1 cellular context compared by ENCODE assay signal in the genomic region with DNA sequence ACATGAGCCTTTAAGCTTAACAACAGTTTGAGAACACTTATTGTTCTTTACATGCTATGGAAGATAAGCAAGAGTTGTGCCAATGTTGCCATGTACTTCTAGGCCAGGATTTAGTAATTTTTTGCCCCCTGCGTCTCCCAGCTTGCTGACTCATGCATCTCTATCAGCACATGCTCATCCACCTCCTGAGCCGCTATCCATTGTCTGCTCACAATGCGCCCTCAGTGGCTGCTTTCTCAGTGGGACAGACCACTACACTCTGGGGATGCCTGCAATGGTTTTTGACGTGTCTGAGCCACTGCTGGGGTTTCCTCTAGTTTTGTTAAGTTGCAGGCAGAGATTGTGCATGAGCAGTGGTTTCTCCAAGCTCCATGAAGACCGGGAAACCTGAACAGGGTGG.
TF ChIP-seq lines count a peak whose summit lies in the region.

No MANE protein-coding gene starts in this region.

TF ChIP-seq in K562, 482 proteins besides CTCF, POLR2A, EP300 and RAD21 (continues in another document):
- TF ChIP-seq ARHGAP35 (IDR thresholded peaks at IDR 0.05; ENCODE audit: partially characterized antibody) = no peak
- TF ChIP-seq MAFF (IDR thresholded peaks at IDR 0.05; ENCODE audit: low read length) = peak; percentile 66
- TF ChIP-seq, protein P1, sequence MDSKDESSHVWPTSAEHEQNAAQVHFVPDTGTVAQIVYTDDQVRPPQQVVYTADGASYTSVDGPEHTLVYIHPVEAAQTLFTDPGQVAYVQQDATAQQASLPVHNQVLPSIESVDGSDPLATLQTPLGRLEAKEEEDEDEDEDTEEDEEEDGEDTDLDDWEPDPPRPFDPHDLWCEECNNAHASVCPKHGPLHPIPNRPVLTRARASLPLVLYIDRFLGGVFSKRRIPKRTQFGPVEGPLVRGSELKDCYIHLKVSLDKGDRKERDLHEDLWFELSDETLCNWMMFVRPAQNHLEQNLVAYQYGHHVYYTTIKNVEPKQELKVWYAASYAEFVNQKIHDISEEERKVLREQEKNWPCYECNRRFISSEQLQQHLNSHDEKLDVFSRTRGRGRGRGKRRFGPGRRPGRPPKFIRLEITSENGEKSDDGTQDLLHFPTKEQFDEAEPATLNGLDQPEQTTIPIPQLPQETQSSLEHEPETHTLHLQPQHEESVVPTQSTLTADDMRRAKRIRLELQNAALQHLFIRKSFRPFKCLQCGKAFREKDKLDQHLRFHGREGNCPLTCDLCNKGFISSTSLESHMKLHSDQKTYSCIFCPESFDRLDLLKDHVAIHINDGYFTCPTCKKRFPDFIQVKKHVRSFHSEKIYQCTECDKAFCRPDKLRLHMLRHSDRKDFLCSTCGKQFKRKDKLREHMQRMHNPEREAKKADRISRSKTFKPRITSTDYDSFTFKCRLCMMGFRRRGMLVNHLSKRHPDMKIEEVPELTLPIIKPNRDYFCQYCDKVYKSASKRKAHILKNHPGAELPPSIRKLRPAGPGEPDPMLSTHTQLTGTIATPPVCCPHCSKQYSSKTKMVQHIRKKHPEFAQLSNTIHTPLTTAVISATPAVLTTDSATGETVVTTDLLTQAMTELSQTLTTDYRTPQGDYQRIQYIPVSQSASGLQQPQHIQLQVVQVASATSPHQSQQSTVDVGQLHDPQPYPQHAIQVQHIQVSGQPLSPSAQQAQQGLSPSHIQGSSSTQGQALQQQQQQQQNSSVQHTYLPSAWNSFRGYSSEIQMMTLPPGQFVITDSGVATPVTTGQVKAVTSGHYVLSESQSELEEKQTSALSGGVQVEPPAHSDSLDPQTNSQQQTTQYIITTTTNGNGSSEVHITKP (IDR thresholded peaks at IDR 0.05; ENCODE audit: partially characterized antibody) = peak; percentile 82
- TF ChIP-seq DPF2 (IDR thresholded peaks at IDR 0.05) = 0 out of 2 replicates have a peak, but pooled peaks have one; percentile 34
- no peak for TF ChIP-seq NCOA1 (IDR thresholded peaks at IDR 0.05; ENCODE audit: low read depth)
- no peak for TF ChIP-seq ZNF133 (CRISPR knock-in tag; IDR thresholded peaks at IDR 0.05)
- TF ChIP-seq, protein P2, sequence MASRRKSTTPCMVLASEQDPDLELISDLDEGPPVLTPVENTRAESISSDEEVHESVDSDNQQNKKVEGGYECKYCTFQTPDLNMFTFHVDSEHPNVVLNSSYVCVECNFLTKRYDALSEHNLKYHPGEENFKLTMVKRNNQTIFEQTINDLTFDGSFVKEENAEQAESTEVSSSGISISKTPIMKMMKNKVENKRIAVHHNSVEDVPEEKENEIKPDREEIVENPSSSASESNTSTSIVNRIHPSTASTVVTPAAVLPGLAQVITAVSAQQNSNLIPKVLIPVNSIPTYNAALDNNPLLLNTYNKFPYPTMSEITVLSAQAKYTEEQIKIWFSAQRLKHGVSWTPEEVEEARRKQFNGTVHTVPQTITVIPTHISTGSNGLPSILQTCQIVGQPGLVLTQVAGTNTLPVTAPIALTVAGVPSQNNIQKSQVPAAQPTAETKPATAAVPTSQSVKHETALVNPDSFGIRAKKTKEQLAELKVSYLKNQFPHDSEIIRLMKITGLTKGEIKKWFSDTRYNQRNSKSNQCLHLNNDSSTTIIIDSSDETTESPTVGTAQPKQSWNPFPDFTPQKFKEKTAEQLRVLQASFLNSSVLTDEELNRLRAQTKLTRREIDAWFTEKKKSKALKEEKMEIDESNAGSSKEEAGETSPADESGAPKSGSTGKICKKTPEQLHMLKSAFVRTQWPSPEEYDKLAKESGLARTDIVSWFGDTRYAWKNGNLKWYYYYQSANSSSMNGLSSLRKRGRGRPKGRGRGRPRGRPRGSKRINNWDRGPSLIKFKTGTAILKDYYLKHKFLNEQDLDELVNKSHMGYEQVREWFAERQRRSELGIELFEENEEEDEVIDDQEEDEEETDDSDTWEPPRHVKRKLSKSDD (conservative IDR thresholded peaks at IDR 0.05; ENCODE audit: low read length) = no peak
- TF ChIP-seq SMAD2 (IDR thresholded peaks at IDR 0.05; ENCODE audit: low read depth, low read length) = no peak
- TF ChIP-seq ZNF586 (CRISPR knock-in tag; conservative IDR thresholded peaks at IDR 0.05) = no peak
- peak; percentile 62 for TF ChIP-seq MEIS2 (IDR thresholded peaks at IDR 0.05; ENCODE audit: partially characterized antibody)
- TF ChIP-seq ETV1 (tag; conservative IDR thresholded peaks at IDR 0.05; ENCODE audit: low read depth) = no peak
- TF ChIP-seq ZNF696 (CRISPR knock-in tag; conservative IDR thresholded peaks at IDR 0.05) = no peak
- 0 out of 2 replicates have a peak, but pooled peaks have one; percentile 27 for TF ChIP-seq ARID1B (IDR thresholded peaks at IDR 0.05)
- TF ChIP-seq NUFIP1 (IDR thresholded peaks at IDR 0.05; ENCODE audit: partially characterized antibody) = no peak
- TF ChIP-seq, protein P3, sequence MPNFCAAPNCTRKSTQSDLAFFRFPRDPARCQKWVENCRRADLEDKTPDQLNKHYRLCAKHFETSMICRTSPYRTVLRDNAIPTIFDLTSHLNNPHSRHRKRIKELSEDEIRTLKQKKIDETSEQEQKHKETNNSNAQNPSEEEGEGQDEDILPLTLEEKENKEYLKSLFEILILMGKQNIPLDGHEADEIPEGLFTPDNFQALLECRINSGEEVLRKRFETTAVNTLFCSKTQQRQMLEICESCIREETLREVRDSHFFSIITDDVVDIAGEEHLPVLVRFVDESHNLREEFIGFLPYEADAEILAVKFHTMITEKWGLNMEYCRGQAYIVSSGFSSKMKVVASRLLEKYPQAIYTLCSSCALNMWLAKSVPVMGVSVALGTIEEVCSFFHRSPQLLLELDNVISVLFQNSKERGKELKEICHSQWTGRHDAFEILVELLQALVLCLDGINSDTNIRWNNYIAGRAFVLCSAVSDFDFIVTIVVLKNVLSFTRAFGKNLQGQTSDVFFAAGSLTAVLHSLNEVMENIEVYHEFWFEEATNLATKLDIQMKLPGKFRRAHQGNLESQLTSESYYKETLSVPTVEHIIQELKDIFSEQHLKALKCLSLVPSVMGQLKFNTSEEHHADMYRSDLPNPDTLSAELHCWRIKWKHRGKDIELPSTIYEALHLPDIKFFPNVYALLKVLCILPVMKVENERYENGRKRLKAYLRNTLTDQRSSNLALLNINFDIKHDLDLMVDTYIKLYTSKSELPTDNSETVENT (CRISPR knock-in tag; IDR thresholded peaks at IDR 0.05) = no peak
- TF ChIP-seq, protein P4, sequence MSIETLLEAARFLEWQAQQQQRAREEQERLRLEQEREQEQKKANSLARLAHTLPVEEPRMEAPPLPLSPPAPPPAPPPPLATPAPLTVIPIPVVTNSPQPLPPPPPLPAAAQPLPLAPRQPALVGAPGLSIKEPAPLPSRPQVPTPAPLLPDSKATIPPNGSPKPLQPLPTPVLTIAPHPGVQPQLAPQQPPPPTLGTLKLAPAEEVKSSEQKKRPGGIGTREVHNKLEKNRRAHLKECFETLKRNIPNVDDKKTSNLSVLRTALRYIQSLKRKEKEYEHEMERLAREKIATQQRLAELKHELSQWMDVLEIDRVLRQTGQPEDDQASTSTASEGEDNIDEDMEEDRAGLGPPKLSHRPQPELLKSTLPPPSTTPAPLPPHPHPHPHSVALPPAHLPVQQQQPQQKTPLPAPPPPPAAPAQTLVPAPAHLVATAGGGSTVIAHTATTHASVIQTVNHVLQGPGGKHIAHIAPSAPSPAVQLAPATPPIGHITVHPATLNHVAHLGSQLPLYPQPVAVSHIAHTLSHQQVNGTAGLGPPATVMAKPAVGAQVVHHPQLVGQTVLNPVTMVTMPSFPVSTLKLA (conservative IDR thresholded peaks at IDR 0.05) = peak in 1 of 2 experiments; percentile 37; a peak in 1 of 4 replicates
- TF ChIP-seq MAFK (IDR thresholded peaks at IDR 0.05; ENCODE audit: low read length) = peak; percentile 75
- no peak for TF ChIP-seq ZNF23 (CRISPR knock-in tag; IDR thresholded peaks at IDR 0.05)
- TF ChIP-seq GATA2 (CRISPR knock-in tag; IDR thresholded peaks at IDR 0.05) = no peak
- no peak for TF ChIP-seq ZBTB1 (CRISPR knock-in tag; IDR thresholded peaks at IDR 0.05; ENCODE audit: borderline replicate concordance, low read depth)
- TF ChIP-seq MCM2 (IDR thresholded peaks at IDR 0.05; ENCODE audit: low read depth) = no peak
- TF ChIP-seq, protein P5, sequence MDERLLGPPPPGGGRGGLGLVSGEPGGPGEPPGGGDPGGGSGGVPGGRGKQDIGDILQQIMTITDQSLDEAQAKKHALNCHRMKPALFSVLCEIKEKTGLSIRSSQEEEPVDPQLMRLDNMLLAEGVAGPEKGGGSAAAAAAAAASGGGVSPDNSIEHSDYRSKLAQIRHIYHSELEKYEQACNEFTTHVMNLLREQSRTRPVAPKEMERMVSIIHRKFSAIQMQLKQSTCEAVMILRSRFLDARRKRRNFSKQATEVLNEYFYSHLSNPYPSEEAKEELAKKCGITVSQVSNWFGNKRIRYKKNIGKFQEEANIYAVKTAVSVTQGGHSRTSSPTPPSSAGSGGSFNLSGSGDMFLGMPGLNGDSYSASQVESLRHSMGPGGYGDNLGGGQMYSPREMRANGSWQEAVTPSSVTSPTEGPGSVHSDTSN (CRISPR knock-in tag; IDR thresholded peaks at IDR 0.05; ENCODE audit: low read depth) = no peak
- TF ChIP-seq, protein P5 (tag; conservative IDR thresholded peaks at IDR 0.05; ENCODE audit: low read depth) = peak; percentile 21; the same call in 1 of the 2 replicates
- TF ChIP-seq ZNF263 (CRISPR knock-in tag; IDR thresholded peaks at IDR 0.05; ENCODE audit: borderline replicate concordance) = no peak
- TF ChIP-seq ZFP1 (CRISPR knock-in tag; IDR thresholded peaks at IDR 0.05) = no peak
- TF ChIP-seq TOE1 (IDR thresholded peaks at IDR 0.05; ENCODE audit: borderline replicate concordance) = no peak
- TF ChIP-seq TOE1 (CRISPR knock-in tag; IDR thresholded peaks at IDR 0.05; ENCODE audit: borderline replicate concordance, low read depth) = no peak
- TF ChIP-seq NFXL1 (CRISPR knock-in tag; IDR thresholded peaks at IDR 0.05) = no peak
- no peak for TF ChIP-seq MYC (IDR thresholded peaks at IDR 0.05; ENCODE audit: low read depth, low read length)
- TF ChIP-seq MYC (CRISPR knock-in tag; IDR thresholded peaks at IDR 0.05; ENCODE audit: borderline replicate concordance, low read depth) = no peak
- no peak for TF ChIP-seq CHD4 (IDR thresholded peaks at IDR 0.05; ENCODE audit: insufficient read depth, insufficient replicate concordance, low read depth, low read length, poor library complexity, severe bottlenecking)
- no peak for TF ChIP-seq TAF15 (IDR thresholded peaks at IDR 0.05; ENCODE audit: low read depth, low read length)
- no peak for TF ChIP-seq ILK (tag; IDR thresholded peaks at IDR 0.05; ENCODE audit: borderline replicate concordance, low read depth)
- no peak for TF ChIP-seq ZNF41 (CRISPR knock-in tag; conservative IDR thresholded peaks at IDR 0.05)
- no peak for TF ChIP-seq NONO (IDR thresholded peaks at IDR 0.05; ENCODE audit: low read depth in 2 of 2, low read length in 1 of 2)
- TF ChIP-seq SNIP1 (IDR thresholded peaks at IDR 0.05; ENCODE audit: low read depth) = no peak
- TF ChIP-seq, protein P6, sequence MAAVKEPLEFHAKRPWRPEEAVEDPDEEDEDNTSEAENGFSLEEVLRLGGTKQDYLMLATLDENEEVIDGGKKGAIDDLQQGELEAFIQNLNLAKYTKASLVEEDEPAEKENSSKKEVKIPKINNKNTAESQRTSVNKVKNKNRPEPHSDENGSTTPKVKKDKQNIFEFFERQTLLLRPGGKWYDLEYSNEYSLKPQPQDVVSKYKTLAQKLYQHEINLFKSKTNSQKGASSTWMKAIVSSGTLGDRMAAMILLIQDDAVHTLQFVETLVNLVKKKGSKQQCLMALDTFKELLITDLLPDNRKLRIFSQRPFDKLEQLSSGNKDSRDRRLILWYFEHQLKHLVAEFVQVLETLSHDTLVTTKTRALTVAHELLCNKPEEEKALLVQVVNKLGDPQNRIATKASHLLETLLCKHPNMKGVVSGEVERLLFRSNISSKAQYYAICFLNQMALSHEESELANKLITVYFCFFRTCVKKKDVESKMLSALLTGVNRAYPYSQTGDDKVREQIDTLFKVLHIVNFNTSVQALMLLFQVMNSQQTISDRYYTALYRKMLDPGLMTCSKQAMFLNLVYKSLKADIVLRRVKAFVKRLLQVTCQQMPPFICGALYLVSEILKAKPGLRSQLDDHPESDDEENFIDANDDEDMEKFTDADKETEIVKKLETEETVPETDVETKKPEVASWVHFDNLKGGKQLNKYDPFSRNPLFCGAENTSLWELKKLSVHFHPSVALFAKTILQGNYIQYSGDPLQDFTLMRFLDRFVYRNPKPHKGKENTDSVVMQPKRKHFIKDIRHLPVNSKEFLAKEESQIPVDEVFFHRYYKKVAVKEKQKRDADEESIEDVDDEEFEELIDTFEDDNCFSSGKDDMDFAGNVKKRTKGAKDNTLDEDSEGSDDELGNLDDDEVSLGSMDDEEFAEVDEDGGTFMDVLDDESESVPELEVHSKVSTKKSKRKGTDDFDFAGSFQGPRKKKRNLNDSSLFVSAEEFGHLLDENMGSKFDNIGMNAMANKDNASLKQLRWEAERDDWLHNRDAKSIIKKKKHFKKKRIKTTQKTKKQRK (IDR thresholded peaks at IDR 0.05; ENCODE audit: borderline replicate concordance, low read depth, low read length) = no peak
- TF ChIP-seq ZNF766 (CRISPR knock-in tag; conservative IDR thresholded peaks at IDR 0.05) = no peak
- TF ChIP-seq ZNF583 (CRISPR knock-in tag; IDR thresholded peaks at IDR 0.05) = no peak
- TF ChIP-seq PRMT5 (CRISPR knock-in tag; IDR thresholded peaks at IDR 0.05) = no peak
- TF ChIP-seq MECOM (CRISPR knock-in tag; IDR thresholded peaks at IDR 0.05) = peak; percentile 64
- no peak for TF ChIP-seq FUS (optimal IDR thresholded peaks at IDR 0.05; ENCODE audit: low read depth, low read length)
- no peak for TF ChIP-seq HDAC8 (tag; IDR thresholded peaks at IDR 0.05)
- 0 out of 4 replicates have a peak, but pooled peaks of 1 of the 2 experiments have one; percentile 35 for TF ChIP-seq NRF1 (conservative IDR thresholded peaks at IDR 0.05 in 1 of 2, IDR thresholded peaks at IDR 0.05 in 1 of 2)
- TF ChIP-seq MCM5 (IDR thresholded peaks at IDR 0.05; ENCODE audit: low read depth) = no peak
- 0 out of 4 replicates have a peak, but pooled peaks of 1 of the 2 experiments have one; percentile 23 for TF ChIP-seq RCOR1 (IDR thresholded peaks at IDR 0.05; ENCODE audit: borderline replicate concordance in 1 of 2, low read depth in 2 of 2, low read length in 2 of 2)
- TF ChIP-seq KLF6 (CRISPR knock-in tag; IDR thresholded peaks at IDR 0.05; ENCODE audit: borderline replicate concordance) = no peak
- no peak for TF ChIP-seq ZNF347 (CRISPR knock-in tag; IDR thresholded peaks at IDR 0.05; ENCODE audit: low read depth)
